In genomic region chr9:137141976-137142936, GRCh38 we compare ENCODE assay signal across 22 cellular contexts. TPM values are rescaled to one million over a fixed set of nuclear protein-coding genes. Genes with fewer than 3 reads are reported as not detected.
A peak's percentile ranks its signal among the peaks of the same experiment; 100 is the strongest.
DNase-seq lines count a peak whose midpoint lies in the region; ATAC-seq and TF ChIP-seq lines count a peak whose summit lies in the region.
"Had no signal": no experiment of that assay in that cellular context is flagged by ENCODE, and none has a peak within 500 bp of the region (broad histone marks: within the 10 kb centered on the region; RNA-seq: fewer than 3 reads in every experiment).

No MANE protein-coding gene starts in this region.

- H3K27me3 ChIP-seq in heart right ventricle (peaks cover 39 to 88% (median 84%) of the 10 kb centered on the region in 7 donors), endodermal cell (ENCODE audit: control insufficient read depth, insufficient read depth, low read length, poor library complexity, severe bottlenecking) (peaks cover 76% of the 10 kb centered on the region), upper lobe of right lung (peaks cover 65% of the 10 kb centered on the region), psoas muscle (ENCODE audit: insufficient read depth in 3 of 3, low read length in 2 of 3) (peaks cover 0 to 89% (median 44%) of the 10 kb centered on the region in 3 donors)

- peaks cover 0 to 7% (median 5%) of the 10 kb centered on the region in 9 donors for H3K4me1 ChIP-seq in heart right ventricle
- H3K4me1 ChIP-seq in endodermal cell (ENCODE audit: control insufficient read depth, insufficient read depth, low read length) = no peaks in the 10 kb centered on the region
- H3K4me1 ChIP-seq in upper lobe of right lung = no peaks in the 10 kb centered on the region
- no peaks in the 10 kb centered on the region for H3K4me1 ChIP-seq in psoas muscle
- H3K4me1 ChIP-seq: BE2C had no signal

- intact Hi-C loops in Right ventricle myocardium inferior (cut with DNase I) (no loop called here), heart right ventricle (cut with DNase I) (loop anchor here in 1 of 10 donors (5.0 kb wide), 1 partner anchor 35 kb away; no protein-coding TSS in a partner anchor), upper lobe of right lung (cut with DNase I) (no loop called here), psoas muscle (cut with DNase I) (no loop called here)

- H3K36me3 Mint-ChIP-seq in endodermal cell (ENCODE audit: low read depth) = no peaks in the 10 kb centered on the region
- H3K36me3 Mint-ChIP-seq: CD4-positive, CD25-positive, alpha-beta regulatory T cell had no signal

- H3K27me3 Mint-ChIP-seq in endodermal cell (ENCODE audit: insufficient read depth) = peaks cover 72% of the 10 kb centered on the region

- H3K9me3 ChIP-seq in heart right ventricle (no peaks in the 10 kb centered on the region), endodermal cell (ENCODE audit: control insufficient read depth, low read length) (no peaks in the 10 kb centered on the region), upper lobe of right lung (no peaks in the 10 kb centered on the region), psoas muscle (no peaks in the 10 kb centered on the region)
- H3K9me3 ChIP-seq: BE2C, SJCRH30 had no signal

- H3K27ac Mint-ChIP-seq in endodermal cell = no peak overlapping the region
- H3K27ac Mint-ChIP-seq: CD4-positive, CD25-positive, alpha-beta regulatory T cell had no signal

- no peaks in the 10 kb centered on the region for H3K4me1 Mint-ChIP-seq in endodermal cell

- in situ Hi-C loops in G401 (cut with HindIII; ENCODE audit: low sequenced_read_pairs) = no loop called here

- H3K9me3 Mint-ChIP-seq in endodermal cell = no peaks in the 10 kb centered on the region

- H3K36me3 ChIP-seq in heart right ventricle = no peaks in the 10 kb centered on the region
- H3K36me3 ChIP-seq in endodermal cell (ENCODE audit: control insufficient read depth, insufficient read depth, low read length) = no peaks in the 10 kb centered on the region
- H3K36me3 ChIP-seq in upper lobe of right lung = no peaks in the 10 kb centered on the region
- no peaks in the 10 kb centered on the region for H3K36me3 ChIP-seq in psoas muscle (ENCODE audit: insufficient read depth in 1 of 2, low read depth in 1 of 2)
- H3K36me3 ChIP-seq: BE2C, SJCRH30 had no signal

- H3K27ac ChIP-seq in heart right ventricle = no peak overlapping the region
- peak overlapping the region; percentile 16 for H3K27ac ChIP-seq in angular gyrus (ENCODE audit: low read depth, low read length)
- H3K27ac ChIP-seq in endodermal cell (ENCODE audit: low read depth, low read length) = no peak overlapping the region
- no peak overlapping the region for H3K27ac ChIP-seq in upper lobe of right lung
- H3K27ac ChIP-seq in psoas muscle = no peak overlapping the region
- H3K27ac ChIP-seq: SJCRH30 had no signal

- no peak for ATAC-seq in Right ventricle myocardium inferior
- ATAC-seq in heart right ventricle = no peak
- ATAC-seq in upper lobe of right lung = no peak
- no peak for ATAC-seq in GM19023 (IDR thresholded peaks at IDR 0.05; ENCODE audit: unreplicated experiment)
- ATAC-seq in psoas muscle = no peak
- ATAC-seq: PC-3 had no signal

- peak; percentile 67 for DNase-seq in Right ventricle myocardium inferior (ENCODE audit: missing footprints)
- DNase-seq in heart right ventricle = no peak
- DNase-seq in endodermal cell = peak; percentile 29
- peak; percentile 51 for DNase-seq in upper lobe of right lung
- DNase-seq in G401 (ENCODE audit: low spot score) = no peak
- no peak for DNase-seq in psoas muscle
- DNase-seq: CD4-positive, CD25-positive, alpha-beta regulatory T cell; COR-L47; GDM1; GOT3; KG1; MV-4-11; NCI-H187; NCI-H226; NCI-H524; PC-3; RPMI8226; SJCRH30 had no signal

- no peak overlapping the region for H3K4me3 Mint-ChIP-seq in endodermal cell
- H3K4me3 Mint-ChIP-seq: CD4-positive, CD25-positive, alpha-beta regulatory T cell had no signal

- H3K9ac ChIP-seq in endodermal cell (ENCODE audit: extremely low read depth, low read length, poor library complexity, severe bottlenecking) = no peak overlapping the region

- no peak for TF ChIP-seq CTCF in heart right ventricle (IDR thresholded peaks at IDR 0.05)
- TF ChIP-seq CTCF in endodermal cell (conservative IDR thresholded peaks at IDR 0.05) = no peak
- no peak for TF ChIP-seq CTCF in upper lobe of right lung (IDR thresholded peaks at IDR 0.05)
- no peak for TF ChIP-seq CTCF in psoas muscle (IDR thresholded peaks at IDR 0.05)

- WGBS in heart right ventricle, 2 donors = 73 to 78% methylated on average over 24 of the region's 24 CpGs
- WGBS in endodermal cell (ENCODE audit: insufficient coverage in 1 of 2, insufficient read length in 1 of 2), 2 experiments = 77 to 79% methylated on average over 8 to 24 of the region's 24 CpGs
- 68 to 75% (median 70%) methylated on average over 23 to 24 of the region's 24 CpGs for WGBS in psoas muscle, 3 donors

- H3K4me3 ChIP-seq in heart right ventricle (no peak overlapping the region), endodermal cell (ENCODE audit: low read length) (no peak overlapping the region), upper lobe of right lung (no peak overlapping the region), psoas muscle (no peak overlapping the region)
- H3K4me3 ChIP-seq: SJCRH30 had no signal

RNA-seq across cellular contexts. Expression of gene GRIN1, which starts 3.3 kb away (rescaled TPM):
- not detected for total RNA-seq in Right ventricle myocardium inferior
- not detected for total RNA-seq in heart right ventricle
- polyA plus RNA-seq in heart right ventricle = not detected
- under 1 TPM; 0.35 to 0.73 TPM for total RNA-seq in endodermal cell
- polyA plus RNA-seq in endodermal cell (2013, experiment 1 of 2) = 0.04 TPM
- polyA plus RNA-seq in endodermal cell (2013, experiment 2 of 2) = 0.12 TPM
- total RNA-seq in upper lobe of right lung = 0.64 TPM
- total RNA-seq in G401 (2014; rRNA removed; shearing (Covaris generic)) = not detected in 2 replicates
- total RNA-seq in psoas muscle = not detected
- under 1 TPM in 1 of 3 donors, not detected in 2; 0.06 TPM for polyA plus RNA-seq in psoas muscle
- total RNA-seq: A172; CD4-positive, CD25-positive, alpha-beta regulatory T cell had no signal
- polyA plus RNA-seq: CD4-positive, CD25-positive, alpha-beta regulatory T cell had no signal

RNA-seq across cellular contexts. Expression of gene LRRC26, which starts 27.6 kb away (rescaled TPM):
- not detected for total RNA-seq in Right ventricle myocardium inferior
- not detected for total RNA-seq in heart right ventricle
- polyA plus RNA-seq in heart right ventricle = not detected
- under 1 TPM in 1 of 2 donors, not detected in 1; 0.53 TPM for total RNA-seq in endodermal cell
- 0.39 TPM for polyA plus RNA-seq in endodermal cell (2013, experiment 1 of 2)
- polyA plus RNA-seq in endodermal cell (2013, experiment 2 of 2) = not detected
- not detected for total RNA-seq in upper lobe of right lung
- 1.3 TPM in 1 of 2 replicates, not detected in the other for total RNA-seq in G401 (2014; rRNA removed; shearing (Covaris generic))
- total RNA-seq in psoas muscle = not detected
- not detected for polyA plus RNA-seq in psoas muscle
- total RNA-seq: A172; CD4-positive, CD25-positive, alpha-beta regulatory T cell had no signal
- polyA plus RNA-seq: CD4-positive, CD25-positive, alpha-beta regulatory T cell had no signal

RNA-seq across cellular contexts. Expression of gene DPP7, which starts 27.7 kb away (rescaled TPM):
- total RNA-seq in Right ventricle myocardium inferior (143 TPM), heart right ventricle (100 to 1,000 TPM in 7 of 10 donors, 10 to 100 TPM in 3; 91.4 to 167 (median 118) TPM), endodermal cell (10 to 100 TPM; 20.1 to 30.6 TPM), upper lobe of right lung (183 TPM), psoas muscle (10 to 100 TPM; 43.2 to 75.3 (median 67.5) TPM)
- polyA plus RNA-seq in heart right ventricle (100 to 1,000 TPM; 152 to 677 TPM), psoas muscle (10 to 100 TPM; 34.8 to 67.7 (median 61.3) TPM)
- polyA plus RNA-seq in endodermal cell (2013, experiment 1 of 2) = 28.4 TPM
- polyA plus RNA-seq in endodermal cell (2013, experiment 2 of 2) = 21.6 TPM
- 1.2 and 3.0 TPM in 2 replicates for total RNA-seq in G401 (2014; rRNA removed; shearing (Covaris generic))

RNA-seq across cellular contexts. Expression of gene TMEM210, which starts 29.6 kb away (rescaled TPM):
- total RNA-seq in Right ventricle myocardium inferior (not detected), heart right ventricle (not detected), endodermal cell (under 1 TPM in 1 of 2 donors, not detected in 1; 0.62 TPM), upper lobe of right lung (not detected), psoas muscle (not detected)
- polyA plus RNA-seq in heart right ventricle (not detected), psoas muscle (not detected)
- polyA plus RNA-seq in endodermal cell (2013, experiment 1 of 2) = not detected
- polyA plus RNA-seq in endodermal cell (2013, experiment 2 of 2) = not detected
- total RNA-seq in G401 (2014; rRNA removed; shearing (Covaris generic)) = not detected in 2 replicates
- total RNA-seq: A172; CD4-positive, CD25-positive, alpha-beta regulatory T cell; PC-3; SJCRH30 had no signal
- polyA plus RNA-seq: CD4-positive, CD25-positive, alpha-beta regulatory T cell had no signal

RNA-seq across cellular contexts. Expression of gene ANAPC2, which starts 46.1 kb away (rescaled TPM):
- total RNA-seq in Right ventricle myocardium inferior (35.0 TPM), heart right ventricle (10 to 100 TPM; 24.6 to 44.8 (median 27.7) TPM), endodermal cell (10 to 100 TPM; 66.5 to 69.2 TPM), upper lobe of right lung (51.4 TPM), psoas muscle (10 to 100 TPM; 20.5 to 32.1 (median 24.3) TPM)
- polyA plus RNA-seq in heart right ventricle (10 to 100 TPM; 23.7 to 69.6 TPM), psoas muscle (10 to 100 TPM; 13.0 to 22.6 (median 21.6) TPM)
- polyA plus RNA-seq in endodermal cell (2013, experiment 1 of 2) = 40.0 TPM
- polyA plus RNA-seq in endodermal cell (2013, experiment 2 of 2) = 33.2 TPM
- total RNA-seq in G401 (2014; rRNA removed; shearing (Covaris generic)) = 58.8 and 63.6 TPM in 2 replicates

Comparison
In these comparisons a context has a peak if more than half of its experiments do, and no peak if none do; other contexts are left out.
1. DNase-seq: peak in Right ventricle myocardium inferior (single experiment), endodermal cell (single experiment) and upper lobe of right lung (single experiment); none in heart right ventricle (0 of 2), G401 (single experiment) and psoas muscle (0 of 2).